14 cellular contexts compared by ENCODE assay signal in the genomic region with DNA sequence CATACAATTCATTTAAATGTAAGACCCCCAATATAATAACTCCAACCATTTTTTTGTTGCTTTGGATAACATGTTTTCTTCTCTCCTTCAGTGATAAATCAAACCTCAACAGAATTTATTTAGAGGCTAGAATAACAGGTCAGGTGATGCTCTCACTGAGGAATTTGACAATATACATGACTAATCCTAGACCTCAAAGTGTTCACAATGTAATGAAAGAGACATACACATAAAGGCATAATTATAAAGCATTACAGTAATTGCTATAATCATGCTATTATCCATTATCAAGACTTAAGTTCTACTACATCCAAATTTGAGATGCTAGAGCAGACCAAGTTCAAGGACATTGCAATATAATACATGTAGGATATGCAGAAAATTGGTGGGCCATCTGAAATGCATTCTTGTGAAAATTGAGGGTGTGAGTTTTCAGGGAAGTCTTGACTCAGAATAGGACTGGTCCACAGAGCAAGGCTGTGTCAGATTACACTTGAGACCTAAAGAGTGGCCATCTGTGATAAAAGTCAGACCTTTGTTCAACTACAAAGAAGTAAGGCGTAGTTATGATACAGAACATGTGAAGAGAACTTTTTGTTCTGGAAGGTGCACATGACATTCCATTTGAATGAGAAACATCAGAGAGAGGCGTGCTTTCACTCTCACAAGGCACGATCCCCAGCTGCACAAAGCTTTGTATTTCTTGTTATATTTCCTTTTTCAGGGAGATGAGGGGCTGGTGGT. TPM values are rescaled to one million over a fixed set of nuclear protein-coding genes. Genes with fewer than 3 reads are reported as not detected.
DNase-seq lines count a peak whose midpoint lies in the region; ATAC-seq and TF ChIP-seq lines count a peak whose summit lies in the region.
"Had no signal": no experiment of that assay in that cellular context is flagged by ENCODE, and none has a peak within 500 bp of the region (broad histone marks: within the 10 kb centered on the region; RNA-seq: fewer than 3 reads in every experiment).

No MANE protein-coding gene starts in this region.

- no peaks in the 10 kb centered on the region for H3K4me1 Mint-ChIP-seq in stimulated activated naive CD8-positive, alpha-beta T cell treated with anti-CD3 and anti-CD28 coated beads, Interleukin-15, amount 100 ng/mL, for 72 hours
- H3K4me1 Mint-ChIP-seq: CD8-positive, alpha-beta memory T cell had no signal

- H3K9ac ChIP-seq in fibroblast of lung (ENCODE audit: insufficient read depth, low read length): no peak overlapping the region
- H3K9ac ChIP-seq in smooth muscle cell (ENCODE audit: low read depth): peak overlapping the region; percentile 62

- 72% methylated on average over 3 of the region's 3 CpGs for WGBS in smooth muscle cell (ENCODE audit: low lambda C conversion rate)

- H3F3A ChIP-seq in smooth muscle cell (ENCODE audit: low read depth): peaks cover 13% of the 10 kb centered on the region

- H3K79me2 ChIP-seq in fibroblast of lung (ENCODE audit: control insufficient read depth, insufficient read depth, low read length) (no peaks in the 10 kb centered on the region), smooth muscle cell (ENCODE audit: low read depth) (no peaks in the 10 kb centered on the region)

- H3K27ac Mint-ChIP-seq in stimulated activated naive CD8-positive, alpha-beta T cell treated with anti-CD3 and anti-CD28 coated beads, Interleukin-15, amount 100 ng/mL, for 72 hours: no peak overlapping the region
- H3K27ac Mint-ChIP-seq: CD8-positive, alpha-beta memory T cell had no signal

- H3K27me3 Mint-ChIP-seq in stimulated activated naive CD8-positive, alpha-beta T cell treated with anti-CD3 and anti-CD28 coated beads, Interleukin-15, amount 100 ng/mL, for 72 hours: peaks cover 10% of the 10 kb centered on the region

- H3K9me3 Mint-ChIP-seq in stimulated activated naive CD8-positive, alpha-beta T cell treated with anti-CD3 and anti-CD28 coated beads, Interleukin-15, amount 100 ng/mL, for 72 hours: peaks cover 0 to 4% of the 10 kb centered on the region in 2 donors

- H3K36me3 ChIP-seq in SJSA1 (no peaks in the 10 kb centered on the region), fibroblast of lung (ENCODE audit: control insufficient read depth, insufficient read depth, low read length) (no peaks in the 10 kb centered on the region), smooth muscle cell (ENCODE audit: low read depth) (no peaks in the 10 kb centered on the region), left lung (no peaks in the 10 kb centered on the region)
- H3K36me3 ChIP-seq: thoracic aorta had no signal

- TF ChIP-seq CTCF in fibroblast of lung (conservative IDR thresholded peaks at IDR 0.05 in 1 of 2, IDR thresholded peaks at IDR 0.05 in 1 of 2; ENCODE audit: low read depth in 1 of 2, low read length in 2 of 2): no peak
- TF ChIP-seq CTCF in smooth muscle cell (IDR thresholded peaks at IDR 0.05; ENCODE audit: borderline replicate concordance, insufficient read depth, poor library complexity, severe bottlenecking): no peak
- no peak for TF ChIP-seq CTCF in left lung (IDR thresholded peaks at IDR 0.05)

- H3K4me2 ChIP-seq in fibroblast of lung (ENCODE audit: extremely low read depth, insufficient read depth, low read length) (no peak overlapping the region), smooth muscle cell (no peak overlapping the region)

- intact Hi-C loops in left lung (cut with DNase I): no loop called here

- peak overlapping the region; percentile 73 for H3K27ac ChIP-seq in SJSA1
- no peak overlapping the region for H3K27ac ChIP-seq in fibroblast of lung (ENCODE audit: insufficient read depth, low read length)
- peak overlapping the region; percentile 84 for H3K27ac ChIP-seq in smooth muscle cell (ENCODE audit: low read depth)
- no peak overlapping the region for H3K27ac ChIP-seq in left lung
- H3K27ac ChIP-seq: thoracic aorta had no signal

- H3K4me3 Mint-ChIP-seq in stimulated activated naive CD8-positive, alpha-beta T cell treated with anti-CD3 and anti-CD28 coated beads, Interleukin-15, amount 100 ng/mL, for 72 hours: no peak overlapping the region
- H3K4me3 Mint-ChIP-seq: CD8-positive, alpha-beta memory T cell had no signal

- H4K20me1 ChIP-seq in fibroblast of lung (ENCODE audit: control insufficient read depth, extremely low read depth, insufficient read depth, low read length) (no peaks in the 10 kb centered on the region), smooth muscle cell (ENCODE audit: low read depth) (no peaks in the 10 kb centered on the region)

- H3K27me3 ChIP-seq in SJSA1 (replicated peaks): no peaks in the 10 kb centered on the region
- H3K27me3 ChIP-seq in fibroblast of lung (ENCODE audit: control insufficient read depth, insufficient read depth, low read length): peaks cover 3% of the 10 kb centered on the region
- no peaks in the 10 kb centered on the region for H3K27me3 ChIP-seq in smooth muscle cell (ENCODE audit: low read depth)
- peaks cover 0 to 23% of the 10 kb centered on the region in 2 donors for H3K27me3 ChIP-seq in left lung

- ATAC-seq in GM19351 (IDR thresholded peaks at IDR 0.05; ENCODE audit: unreplicated experiment): no peak
- no peak for ATAC-seq in left lung
- no peak for ATAC-seq in stimulated activated naive CD8-positive, alpha-beta T cell treated with anti-CD3 and anti-CD28 coated beads, Interleukin-15, amount 100 ng/mL, for 72 hours
- ATAC-seq: Panc1 had no signal

- no peak overlapping the region for H3K4me3 ChIP-seq in SJSA1
- H3K4me3 ChIP-seq in fibroblast of lung (replicated peaks in 1 of 4; ENCODE audit: control extremely low read depth in 1 of 4, insufficient read depth in 1 of 4, low read depth in 3 of 4, low read length in 4 of 4): no peak overlapping the region
- no peak overlapping the region for H3K4me3 ChIP-seq in smooth muscle cell
- no peak overlapping the region for H3K4me3 ChIP-seq in left lung
- H3K4me3 ChIP-seq: skin epidermis, thoracic aorta had no signal

- H3K9me3 ChIP-seq in SJSA1 (replicated peaks) (no peaks in the 10 kb centered on the region), fibroblast of lung (ENCODE audit: control insufficient read depth, insufficient read depth, low read depth, low read length) (no peaks in the 10 kb centered on the region), smooth muscle cell (replicated peaks; ENCODE audit: low read depth) (no peaks in the 10 kb centered on the region), left lung (no peaks in the 10 kb centered on the region)
- H3K9me3 ChIP-seq: thoracic aorta had no signal

- H3K4me1 ChIP-seq in SJSA1 (replicated peaks) (peaks cover 36% of the 10 kb centered on the region), fibroblast of lung (ENCODE audit: control insufficient read depth, extremely low read depth, insufficient read depth, low read length) (peaks cover 2% of the 10 kb centered on the region), smooth muscle cell (ENCODE audit: low read depth) (no peaks in the 10 kb centered on the region), left lung (no peaks in the 10 kb centered on the region)

- DNase-seq in HT1080 (ENCODE audit: low read depth) (peak; percentile 88), SJSA1 (ENCODE audit: low read depth in 1 of 2, low spot score in 2 of 2) (peak in 1 of 2 experiments; percentile 47), fibroblast of lung (ENCODE audit: low read depth in 2 of 2) (peak; percentile 76 to 86), smooth muscle cell (lab: John Stamatoyannopoulos, UW; ENCODE audit: unreplicated experiment) (no peak), left lung (no peak)
- no peak for DNase-seq in stimulated activated naive CD8-positive, alpha-beta T cell treated with anti-CD3 and anti-CD28 coated beads, Interleukin-15, amount 100 ng/mL, for 72 hours
- DNase-seq: activated CD8-positive, alpha-beta memory T cell treated with anti-CD3 and anti-CD28 coated beads for 24 hours; CD8-positive, alpha-beta memory T cell; Kasumi-1; NCI-H446 had no signal

- H2AFZ ChIP-seq in fibroblast of lung (ENCODE audit: low read length) (no peak overlapping the region), smooth muscle cell (ENCODE audit: low read depth) (no peak overlapping the region)

RNA-seq across cellular contexts. Expression of a gene that starts 45.5 kb away (rescaled TPM):
- 12.4 and 12.5 TPM in 2 replicates for total RNA-seq in HT1080 (2014; rRNA removed; shearing (Covaris generic))
- 8.1 and 10.0 TPM in 2 replicates for polyA plus RNA-seq in HT1080 (2015; cell fraction: cytosol; rRNA removed)
- 23.2 and 25.0 TPM in 2 replicates for polyA plus RNA-seq in HT1080 (2015; cell fraction: nucleus; rRNA removed)
- total RNA-seq in SJSA1 (2014; rRNA removed; shearing (Covaris generic)): 3.7 and 6.9 TPM in 2 replicates
- total RNA-seq in fibroblast of lung (6.9 and 10.4 TPM in 2 replicates), smooth muscle cell (5.2 and 6.2 TPM in 2 replicates), left lung (1 to 10 TPM; 4.1 to 7.2 TPM)
- polyA plus RNA-seq in fibroblast of lung (12.3 and 13.8 TPM in 2 replicates), smooth muscle cell (2.3 and 2.9 TPM in 2 replicates)
- polyA plus RNA-seq in fibroblast of lung (2012): 5.8 and 6.7 TPM in 2 replicates
- polyA minus RNA-seq in fibroblast of lung (ENCODE audit: low replicate concordance): 5.1 and 6.2 TPM in 2 replicates

Comparison
In these comparisons a context has a peak if more than half of its experiments do, and no peak if none do; other contexts are left out.
1. DNase-seq: peak in HT1080 (single experiment) and fibroblast of lung (2 of 2); none in smooth muscle cell (single experiment), left lung (0 of 2) and stimulated activated naive CD8-positive, alpha-beta T cell treated with anti-CD3 and anti-CD28 coated beads, Interleukin-15, amount 100 ng/mL, for 72 hours (0 of 2).
2. H3K27ac ChIP-seq: peak in SJSA1 (single experiment) and smooth muscle cell (single experiment); none in fibroblast of lung (single experiment) and left lung (0 of 2).